9 cellular contexts compared by ENCODE assay signal in the genomic region with DNA sequence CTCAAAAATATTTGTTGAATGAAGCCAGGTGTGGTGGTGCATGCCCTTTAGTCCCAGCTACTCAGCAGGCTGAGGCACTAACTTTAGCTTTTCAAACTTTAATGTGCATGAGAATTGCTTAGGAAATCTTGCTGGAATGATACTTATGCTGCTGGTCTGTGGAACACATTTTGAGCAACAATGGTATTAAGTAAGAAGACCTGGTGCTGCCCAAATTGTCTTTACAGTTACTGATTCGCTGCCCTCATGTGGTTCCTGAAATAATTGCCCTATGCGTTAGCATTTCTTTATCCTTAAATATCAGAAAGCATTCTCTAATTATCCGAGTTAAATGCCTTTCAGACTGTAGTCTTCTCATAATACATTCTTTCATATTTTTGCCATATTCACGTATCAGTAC.
DNase-seq lines count a peak whose midpoint lies in the region; ATAC-seq and TF ChIP-seq lines count a peak whose summit lies in the region.
"Had no signal": no experiment of that assay in that cellular context is flagged by ENCODE, and none has a peak within 500 bp of the region (broad histone marks: within the 10 kb centered on the region; RNA-seq: fewer than 3 reads in every experiment).

No MANE protein-coding gene starts in this region.

- no peaks in the 10 kb centered on the region for H3K9me3 ChIP-seq in thyroid gland
- H3K9me3 ChIP-seq: mucosa of descending colon had no signal

- no peak overlapping the region for H3K27ac ChIP-seq in thyroid gland

- H3K36me3 Mint-ChIP-seq in naive B cell: no peaks in the 10 kb centered on the region

- no peak overlapping the region for H3K4me3 ChIP-seq in thyroid gland (replicated peaks in 1 of 3)
- H3K4me3 ChIP-seq: mucosa of descending colon had no signal

- no peaks in the 10 kb centered on the region for H3K27me3 ChIP-seq in thyroid gland

- TF ChIP-seq CTCF in GM10266 (IDR thresholded peaks at IDR 0.05; ENCODE audit: control insufficient read depth, insufficient read depth, low read depth, missing control alignments): peak; percentile 13
- TF ChIP-seq CTCF in thyroid gland (IDR thresholded peaks at IDR 0.05): peak in 1 of 6 experiments; percentile 17

- peak in 1 of 2 donors; percentile 35 for ATAC-seq in naive B cell (ENCODE audit: low read depth in 2 of 2)
- no peak for ATAC-seq in GM21526 (IDR thresholded peaks at IDR 0.05; ENCODE audit: low FRiP score, unreplicated experiment)
- ATAC-seq: mucosa of descending colon had no signal

- no peak overlapping the region for H3K4me3 Mint-ChIP-seq in naive B cell

- no peaks in the 10 kb centered on the region for H3K36me3 ChIP-seq in thyroid gland

- intact Hi-C loops in thyroid gland (cut with DNase I): no loop called here

- DNase-seq in GM10266 (ENCODE audit: extremely low spot score) (no peak), NCI-H2081 treated with DMSO at 0.1 percent for 48 hours (lab: John Stamatoyannopoulos, UW) (peak; percentile 5), dermis blood vessel endothelial cell (peak; percentile 57), naive B cell (peak; percentile 14), T-helper 9 cell (no peak), thyroid gland (no peak)
- no peak for DNase-seq in activated naive CD4-positive, alpha-beta T cell treated with anti-CD3 and anti-CD28 coated beads, Interleukin-2, amount 50 U/mL, for 16 hours

- no peak overlapping the region for H3K27ac Mint-ChIP-seq in naive B cell

- WGBS in thyroid gland, 2 donors: 65 to 67% methylated on average over 4 of the region's 4 CpGs

- peaks cover 0 to 2% (median 0%) of the 10 kb centered on the region in 3 donors for H3K27me3 Mint-ChIP-seq in naive B cell

- H3K4me1 Mint-ChIP-seq in naive B cell: peaks cover 9 to 21% (median 14%) of the 10 kb centered on the region in 3 donors

- no peak for TF ChIP-seq POLR2A in thyroid gland (IDR thresholded peaks at IDR 0.05)

- no peaks in the 10 kb centered on the region for H3K9me3 Mint-ChIP-seq in naive B cell

- peaks cover 0 to 12% of the 10 kb centered on the region in 2 donors for H3K4me1 ChIP-seq in thyroid gland

Comparison
In these comparisons a context has a peak if more than half of its experiments do, and no peak if none do; other contexts are left out.
1. DNase-seq: peak in NCI-H2081 treated with DMSO at 0.1 percent for 48 hours (single experiment), dermis blood vessel endothelial cell (single experiment) and naive B cell (single experiment); none in GM10266 (single experiment), T-helper 9 cell (single experiment), activated naive CD4-positive, alpha-beta T cell treated with anti-CD3 and anti-CD28 coated beads, Interleukin-2, amount 50 U/mL, for 16 hours (single experiment) and thyroid gland (0 of 2).